Comparison of ENCODE assay signal across 10 cellular contexts in the genomic region with DNA sequence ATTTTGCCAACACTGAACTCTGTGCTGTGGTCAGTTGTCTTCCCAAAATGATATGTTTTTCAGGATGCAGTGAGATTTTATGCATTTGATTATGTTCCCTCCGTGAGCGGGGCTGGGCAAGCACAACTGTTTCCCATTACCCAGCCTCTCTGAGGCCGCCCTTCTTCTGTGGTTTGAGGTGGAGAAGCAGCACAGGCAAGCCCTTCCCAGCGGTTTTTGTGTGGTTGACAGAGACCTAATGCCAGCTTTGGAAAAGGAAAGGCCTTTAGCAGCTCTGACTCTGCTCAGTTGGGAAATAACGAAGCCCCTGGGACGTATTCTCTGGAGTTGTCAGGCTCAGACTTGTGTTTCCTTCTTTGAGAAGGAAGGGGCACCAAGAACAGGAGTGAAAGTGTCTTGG. TPM values are rescaled to one million over a fixed set of nuclear protein-coding genes. Genes with fewer than 3 reads are reported as not detected.
DNase-seq lines count a peak whose midpoint lies in the region; ATAC-seq, FAIRE-seq and TF ChIP-seq lines count a peak whose summit lies in the region.
"Had no signal": no experiment of that assay in that cellular context is flagged by ENCODE, and none has a peak within 500 bp of the region (broad histone marks: within the 10 kb centered on the region; RNA-seq: fewer than 3 reads in every experiment).

No MANE protein-coding gene starts in this region.

- peaks cover 51 to 62% (median 52%) of the 10 kb centered on the region in 3 donors for H3K4me1 Mint-ChIP-seq in naive B cell

- H3K9ac ChIP-seq in BLaER1 treated with 17β-estradiol and CSF1 and Interleukin-3, amounts not matched to agents 10 nM and 100 nM, result peak overlapping the region; percentile 36 to 70 (median 59); a peak in 19 of 22 replicates
- H3K9ac ChIP-seq in Loucy (ENCODE audit: low read depth, low read length, poor library complexity, severe bottlenecking), result peak overlapping the region; percentile 54

- BruUV-seq in PC-9 (replicated peaks; lab: Mats Ljungman, UMichigan), result no TSS peak

- H3K4me3 Mint-ChIP-seq in naive B cell, result peak overlapping the region in 2 of 8 donors; percentile 26 to 27

- H3K4me2 ChIP-seq in BLaER1 treated with 17β-estradiol and CSF1 and Interleukin-3, amounts not matched to agents 10 nM and 100 nM, result peak overlapping the region; percentile 72 to 88 (median 82)
- H3K4me2 ChIP-seq in Loucy (ENCODE audit: low read depth, low read length, poor library complexity, severe bottlenecking) (peak overlapping the region; percentile 57), PC-9 (no peak overlapping the region)

- H2AFZ ChIP-seq in Loucy (ENCODE audit: low read length) (0 out of 2 replicates have a peak overlapping the region, but pooled peaks have one; percentile 13), PC-9 (no peak overlapping the region)

- no peaks in the 10 kb centered on the region for H3K9me3 Mint-ChIP-seq in naive B cell

- H3K4me1 ChIP-seq in BLaER1 treated with 17β-estradiol and CSF1 and Interleukin-3, amounts not matched to agents 10 nM and 100 nM, result peaks cover 53 to 90% (median 80%) of the 10 kb centered on the region in 10 experiments
- peaks cover 76% of the 10 kb centered on the region for H3K4me1 ChIP-seq in Loucy (ENCODE audit: insufficient read depth, low read length, poor library complexity, severe bottlenecking)
- peaks cover 18% of the 10 kb centered on the region for H3K4me1 ChIP-seq in PC-9 (replicated peaks; ENCODE audit: insufficient read depth)

- no peaks in the 10 kb centered on the region for H3K27me3 Mint-ChIP-seq in naive B cell

- no peak for FAIRE-seq in RCC 7860 (lab: Jason Lieb, UNC)
- FAIRE-seq: HTR-8/SVneo had no signal

- H3K36me3 Mint-ChIP-seq in naive B cell, result no peaks in the 10 kb centered on the region

- peaks cover 0 to 8% (median 2%) of the 10 kb centered on the region in 11 experiments; a peak in 6 of 22 replicates for H3K9me3 ChIP-seq in BLaER1 treated with 17β-estradiol and CSF1 and Interleukin-3, amounts not matched to agents 10 nM and 100 nM (replicated peaks in 1 of 11)
- H3K9me3 ChIP-seq in Loucy (ENCODE audit: insufficient read depth, low read depth, low read length) (no peaks in the 10 kb centered on the region), PC-9 (ENCODE audit: insufficient read depth, low read depth) (no peaks in the 10 kb centered on the region)

- H3K36me3 ChIP-seq in BLaER1 treated with 17β-estradiol and CSF1 and Interleukin-3, amounts not matched to agents 10 nM and 100 nM, result no peaks in the 10 kb centered on the region
- no peaks in the 10 kb centered on the region for H3K36me3 ChIP-seq in Loucy (ENCODE audit: insufficient read depth, low read length)
- no peaks in the 10 kb centered on the region for H3K36me3 ChIP-seq in PC-9 (ENCODE audit: low read depth)

- H3K9me2 ChIP-seq in Loucy (replicated peaks; ENCODE audit: low read depth, low read length), result no peaks in the 10 kb centered on the region
- H3K9me2 ChIP-seq in PC-9 (ENCODE audit: insufficient read depth), result no peaks in the 10 kb centered on the region

- ATAC-seq in naive B cell (ENCODE audit: low read depth in 2 of 2), result no peak
- ATAC-seq in HG02678 (IDR thresholded peaks at IDR 0.05; ENCODE audit: unreplicated experiment), result no peak

- peak overlapping the region in 2 of 10 experiments; percentile 10 to 41; a peak in 5 of 20 replicates for H3K4me3 ChIP-seq in BLaER1 treated with 17β-estradiol and CSF1 and Interleukin-3, amounts not matched to agents 10 nM and 100 nM
- peak overlapping the region; percentile 39 for H3K4me3 ChIP-seq in Loucy (ENCODE audit: low read length, poor library complexity, severe bottlenecking)
- H3K4me3 ChIP-seq in PC-9, result no peak overlapping the region

- peak; percentile 22 for DNase-seq in activated gamma-delta T cell treated with anti-CD3 and anti-CD28 coated beads, Interleukin-2, amount 50 U/mL, for 16 hours (ENCODE audit: low read depth)
- no peak for DNase-seq in naive B cell
- no peak for DNase-seq in mesenteric fat pad (ENCODE audit: low spot score)
- no peak for DNase-seq in RCC 7860 (ENCODE audit: low spot score)
- DNase-seq in PC-9, result no peak
- DNase-seq: hypothalamus had no signal

- CTCF ChIA-PET in PC-9 (lab: Charles Lee), result no interaction called here

- peak overlapping the region; percentile 21 to 81 (median 64); a peak in 19 of 22 replicates for H3K27ac ChIP-seq in BLaER1 treated with 17β-estradiol and CSF1 and Interleukin-3, amounts not matched to agents 10 nM and 100 nM
- H3K27ac ChIP-seq in PC-9, result no peak overlapping the region

- no peak for TF ChIP-seq CTCF in Loucy (conservative IDR thresholded peaks at IDR 0.05; ENCODE audit: low read length)
- no peak for TF ChIP-seq CTCF in PC-9 (conservative IDR thresholded peaks at IDR 0.05)

- H4K20me1 ChIP-seq in BLaER1 treated with 17β-estradiol and CSF1 and Interleukin-3, amounts not matched to agents 10 nM and 100 nM, result no peaks in the 10 kb centered on the region
- H4K20me1 ChIP-seq in Loucy (ENCODE audit: insufficient read depth, low read length, poor library complexity, severe bottlenecking) (no peaks in the 10 kb centered on the region), PC-9 (ENCODE audit: insufficient read depth) (no peaks in the 10 kb centered on the region)

- H3K79me2 ChIP-seq in Loucy (ENCODE audit: insufficient read depth, low read length) (no peaks in the 10 kb centered on the region), PC-9 (ENCODE audit: low read depth) (no peaks in the 10 kb centered on the region)

- POLR2A ChIA-PET in PC-9 (lab: Charles Lee; ENCODE audit: unreplicated experiment), result interaction anchor here (0.7 kb wide), 1 partner anchor 207 kb away, joined by 14 read pairs; no protein-coding TSS in a partner anchor

- intact Hi-C loops in PC-9 (cut with micrococcal nuclease; ENCODE audit: unreplicated experiment), result no loop called here

- H3K27me3 ChIP-seq in BLaER1 treated with 17β-estradiol and CSF1 and Interleukin-3, amounts not matched to agents 10 nM and 100 nM, result no peaks in the 10 kb centered on the region
- H3K27me3 ChIP-seq in Loucy (ENCODE audit: insufficient read depth, low read length, poor library complexity, severe bottlenecking), result no peaks in the 10 kb centered on the region
- H3K27me3 ChIP-seq in PC-9 (ENCODE audit: insufficient read depth, low read depth), result no peaks in the 10 kb centered on the region

- 0 out of 2 replicates have a peak, but pooled peaks cover 5% of the 10 kb centered on the region for H3F3A ChIP-seq in Loucy (ENCODE audit: low read depth)
- 0 out of 2 replicates have a peak, but pooled peaks cover 8% of the 10 kb centered on the region for H3F3A ChIP-seq in PC-9 (ENCODE audit: insufficient read depth, low read depth)

- H3K27ac Mint-ChIP-seq in naive B cell, result peak overlapping the region in 5 of 6 donors; percentile 7 to 73 (median 57)

RNA-seq across cellular contexts. Expression of a gene that starts 20.7 kb away (rescaled TPM):
- 100 to 1,000 TPM; 197 to 439 (median 323) TPM for polyA plus RNA-seq in naive B cell (ENCODE audit: low read depth in 6 of 6)
- total RNA-seq in mesenteric fat pad (146 TPM), PC-9 (2021) (92.4 and 96.4 TPM in 2 replicates)
